In the genomic region with DNA sequence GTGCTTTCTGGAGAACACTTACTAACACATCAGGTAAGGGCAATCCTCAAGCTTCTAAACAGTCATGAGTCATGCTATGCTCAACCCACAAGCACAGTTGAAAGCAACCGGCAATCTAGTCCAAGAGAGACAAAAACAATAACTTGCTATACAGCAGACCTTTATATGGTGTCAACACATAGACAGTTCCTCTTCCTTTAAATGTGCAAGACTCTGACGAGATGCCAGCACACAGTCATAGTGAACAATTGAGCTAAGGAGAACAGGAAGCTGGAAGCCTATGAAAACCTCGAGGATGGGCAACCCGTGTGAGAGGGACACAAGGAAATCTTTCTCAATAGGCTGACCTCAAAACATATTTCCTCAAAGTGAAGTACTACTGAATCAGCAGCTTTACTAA, we compare ENCODE assay signal across 10 cellular contexts. TPM values are rescaled to one million over a fixed set of nuclear protein-coding genes. Genes with fewer than 3 reads are reported as not detected.
DNase-seq lines count a peak whose midpoint lies in the region; ATAC-seq, FAIRE-seq and TF ChIP-seq lines count a peak whose summit lies in the region.
"Had no signal": no experiment of that assay in that cellular context is flagged by ENCODE, and none has a peak within 500 bp of the region (broad histone marks: within the 10 kb centered on the region; RNA-seq: fewer than 3 reads in every experiment).

No MANE protein-coding gene starts in this region.

- intact Hi-C loops in HepG2 (cut with micrococcal nuclease; ENCODE audit: unreplicated experiment) (loop anchor here (10.0 kb wide), 1 partner anchor 68 kb away; the partner anchor contains the start of gene RABIF), MCF 10A (cut with micrococcal nuclease) (no loop called here), left colon (cut with DNase I, micrococcal nuclease) (no loop called here)

- no peak for DNase-seq in HepG2 (ENCODE audit: low spot score)
- DNase-seq in MCF 10A (ENCODE audit: unreplicated experiment) = peak; percentile 93
- peak in 1 of 2 donors; percentile 60 for DNase-seq in left colon
- no peak for DNase-seq in NCI-H774 (lab: John Stamatoyannopoulos, UW)
- DNase-seq in neuronal stem cell (ENCODE audit: low spot score) = no peak
- DNase-seq in NCI-H510A treated with DMSO at 0.1 percent for 48 hours (lab: John Stamatoyannopoulos, UW) = no peak
- DNase-seq: CD4-positive, alpha-beta memory T cell; NCI-H526 had no signal

- ATAC-seq in HepG2 (no peak), left colon (peak; percentile 61), HG03095 (IDR thresholded peaks at IDR 0.05; ENCODE audit: unreplicated experiment) (no peak)

- no peak for FAIRE-seq in HepG2 (lab: Jason Lieb, UNC)

- H3K27me3 ChIP-seq in liver (ENCODE audit: control insufficient read depth in 4 of 4, insufficient read depth in 4 of 4, low read length in 3 of 4) = no peaks in the 10 kb centered on the region
- H3K27me3 ChIP-seq in HepG2 (ENCODE audit: control insufficient read depth in 1 of 2, insufficient read depth in 2 of 2, low read length in 2 of 2) = no peaks in the 10 kb centered on the region; a peak in 1 of 5 replicates
- H3K27me3 ChIP-seq in neuronal stem cell (ENCODE audit: control insufficient read depth in 3 of 3, insufficient read depth in 3 of 3, low read depth in 1 of 3, low read length in 3 of 3) = no peaks in the 10 kb centered on the region

- no peak overlapping the region for H3K14ac ChIP-seq in neuronal stem cell (ENCODE audit: low read length)

- CTCF ChIA-PET in HepG2 (lab: Yijun Ruan, JAX; ENCODE audit: low intra/inter-chr PET ratio, low total read pairs) (no interaction called here), MCF 10A (lab: Yijun Ruan, JAX) (interaction anchor here (0.8 to 7.8 kb wide), 9 partner anchors 10 to 48 kb away, joined by 3 to 57 read pairs (median 4); partner anchors contain the start of gene KLHL12)

- peaks cover 55% of the 10 kb centered on the region for H3K4me1 Mint-ChIP-seq in MCF 10A (ENCODE audit: insufficient read depth, unreplicated experiment)

- TF ChIP-seq RAD21 in liver (IDR thresholded peaks at IDR 0.05) (no peak), HepG2 (CRISPR knock-in tag; IDR thresholded peaks at IDR 0.05) (no peak)

- whole genome bisulfite sequencing in liver = 66% methylated on average over 4 of the region's 4 CpGs
- 95% methylated on average over 4 of the region's 4 CpGs for WGBS in HepG2 (ENCODE audit: low lambda C conversion rate)
- WGBS in neuronal stem cell (ENCODE audit: extremely low coverage in 2 of 2, insufficient read length in 2 of 2, insufficient replicate concordance in 1 of 2), 2 donors = no CpG with 5 or more reads among the region's 4 CpGs

- H3K4me3 Mint-ChIP-seq in MCF 10A (ENCODE audit: unreplicated experiment) = peak overlapping the region; percentile 48

- no peak overlapping the region for H4K8ac ChIP-seq in neuronal stem cell (ENCODE audit: low read depth, low read length)

- TF ChIP-seq POLR2A in HepG2 (IDR thresholded peaks at IDR 0.05; ENCODE audit: insufficient read depth in 1 of 2, low read depth in 2 of 2, low read length in 2 of 2) = no peak

- H3K27me3 Mint-ChIP-seq in MCF 10A (ENCODE audit: insufficient read depth, unreplicated experiment) = no peaks in the 10 kb centered on the region
- H3K27me3 Mint-ChIP-seq: CD4-positive, alpha-beta memory T cell had no signal

- TF ChIP-seq CTCF in liver (IDR thresholded peaks at IDR 0.05; ENCODE audit: low read depth, low read length, missing input control) (no peak), HepG2 (CRISPR knock-in tag; IDR thresholded peaks at IDR 0.05) (no peak), MCF 10A (IDR thresholded peaks at IDR 0.05; ENCODE audit: unreplicated experiment) (no peak)

- no peak overlapping the region for H3K4me3 ChIP-seq in liver (ENCODE audit: low read depth in 1 of 3, low read length in 3 of 3)
- no peak overlapping the region for H3K4me3 ChIP-seq in HepG2 (replicated peaks in 1 of 3; ENCODE audit: insufficient read depth in 1 of 3, low read depth in 2 of 3, low read length in 3 of 3)
- no peak overlapping the region for H3K4me3 ChIP-seq in neuronal stem cell (ENCODE audit: low read length in 2 of 2)

- peaks cover 4% of the 10 kb centered on the region for H3K79me1 ChIP-seq in neuronal stem cell (ENCODE audit: low read depth, low read length)

- peak overlapping the region; percentile 65 for H3K27ac Mint-ChIP-seq in MCF 10A (ENCODE audit: low read depth, unreplicated experiment)

- H2BK12ac ChIP-seq in neuronal stem cell (ENCODE audit: low read length) = no peak overlapping the region

- H3K9ac ChIP-seq in liver (ENCODE audit: low read depth in 1 of 2, low read length in 2 of 2) (no peak overlapping the region), HepG2 (ENCODE audit: insufficient read depth, low read depth, low read length) (no peak overlapping the region), neuronal stem cell (ENCODE audit: low read depth, low read length, poor library complexity) (no peak overlapping the region)

- H3K23ac ChIP-seq in neuronal stem cell (ENCODE audit: low read depth, low read length, poor library complexity) = no peak overlapping the region

- H3K4me1 ChIP-seq in liver (ENCODE audit: control insufficient read depth in 4 of 4, insufficient read depth in 4 of 4, low read length in 3 of 4) (peaks cover 14 to 40% (median 29%) of the 10 kb centered on the region in 4 donors), HepG2 (ENCODE audit: insufficient read depth, low read length) (peaks cover 39% of the 10 kb centered on the region), neuronal stem cell (ENCODE audit: control insufficient read depth in 2 of 2, insufficient read depth in 1 of 2, low read depth in 1 of 2, low read length in 2 of 2) (peaks cover 2% of the 10 kb centered on the region in 2 donors)

- peaks cover 36% of the 10 kb centered on the region for H3K36me3 Mint-ChIP-seq in MCF 10A (ENCODE audit: insufficient read depth, unreplicated experiment)

- H3K9me3 ChIP-seq in liver (ENCODE audit: control insufficient read depth in 4 of 4, low read length in 3 of 4) = no peaks in the 10 kb centered on the region
- no peaks in the 10 kb centered on the region for H3K9me3 ChIP-seq in HepG2 (ENCODE audit: low read length)
- H3K9me3 ChIP-seq in neuronal stem cell (replicated peaks in 1 of 2; ENCODE audit: control insufficient read depth in 2 of 2, insufficient read depth in 1 of 2, low read depth in 1 of 2, low read length in 2 of 2) = no peaks in the 10 kb centered on the region

- H2BK5ac ChIP-seq in neuronal stem cell (ENCODE audit: low read length) = no peak overlapping the region

- peaks cover 7% of the 10 kb centered on the region for H4K20me1 ChIP-seq in HepG2 (ENCODE audit: insufficient read depth, low read length)

- H2BK120ac ChIP-seq in neuronal stem cell (ENCODE audit: low read depth, low read length) = no peak overlapping the region

- H3K9me3 Mint-ChIP-seq in MCF 10A (ENCODE audit: unreplicated experiment) = no peaks in the 10 kb centered on the region
- H3K9me3 Mint-ChIP-seq: CD4-positive, alpha-beta memory T cell had no signal

- TF ChIP-seq EP300 in HepG2 (IDR thresholded peaks at IDR 0.05; ENCODE audit: low read depth in 2 of 2, low read length in 2 of 2) (no peak), HepG2 (CRISPR knock-in tag; IDR thresholded peaks at IDR 0.05; ENCODE audit: borderline replicate concordance) (no peak)

- POLR2A ChIA-PET in HepG2 (lab: Yijun Ruan, JAX) (interaction anchor here (1.1 to 1.3 kb wide), 2 partner anchors 92 to 143 kb away, joined by 3 read pairs; no protein-coding TSS in a partner anchor), MCF 10A (lab: Yijun Ruan, JAX) (interaction anchor here (0.6 to 5.7 kb wide), 23 partner anchors 9 to 343 kb away, joined by 3 to 108 read pairs (median 7); partner anchors contain the start of genes CYB5R1, KDM5B, KLHL12 and PCAT6)

- H2AFZ ChIP-seq in HepG2 (ENCODE audit: low read length) (no peak overlapping the region), neuronal stem cell (ENCODE audit: low read length) (no peak overlapping the region)

- H2AK5ac ChIP-seq in neuronal stem cell (ENCODE audit: low read depth, low read length) = no peak overlapping the region

- H2BK15ac ChIP-seq in neuronal stem cell (ENCODE audit: low read length) = no peak overlapping the region

- H3K79me2 ChIP-seq in HepG2 (ENCODE audit: insufficient read depth, low read length) = peaks cover 61% of the 10 kb centered on the region

- BruUV-seq in HepG2 (replicated peaks; lab: Mats Ljungman, UMichigan) (no TSS peak), MCF 10A (replicated peaks; lab: Mats Ljungman, UMichigan) (no TSS peak)

- peaks cover 10 to 23% (median 14%) of the 10 kb centered on the region in 4 donors for H3K36me3 ChIP-seq in liver (ENCODE audit: control insufficient read depth in 4 of 4, insufficient read depth in 3 of 4, low read depth in 1 of 4, low read length in 3 of 4)
- peaks cover 9 to 31% of the 10 kb centered on the region in 2 experiments for H3K36me3 ChIP-seq in HepG2 (replicated peaks in 1 of 2; ENCODE audit: control insufficient read depth in 1 of 2, insufficient read depth in 2 of 2, low read length in 2 of 2)
- H3K36me3 ChIP-seq in neuronal stem cell (replicated peaks in 1 of 2; ENCODE audit: control insufficient read depth in 2 of 2, insufficient read depth in 2 of 2, low read length in 2 of 2) = peaks cover 8 to 40% of the 10 kb centered on the region in 2 donors

- no peak overlapping the region for H3K18ac ChIP-seq in neuronal stem cell (ENCODE audit: low read length)

- H4K91ac ChIP-seq in neuronal stem cell (ENCODE audit: low read depth, low read length, poor library complexity) = no peak overlapping the region

- H3K27ac ChIP-seq in liver (ENCODE audit: low read depth in 1 of 2, low read length in 2 of 2) (peak overlapping the region; percentile 21 to 37), HepG2 (ENCODE audit: extremely low read length, insufficient read depth, low read length) (no peak overlapping the region), neuronal stem cell (replicated peaks; ENCODE audit: low read length) (no peak overlapping the region)

- no peak overlapping the region for H3K4ac ChIP-seq in neuronal stem cell (ENCODE audit: low read length)

- in situ Hi-C loops in HepG2 (cut with HindIII; ENCODE audit: extremely low pct_ligation_motif_present, low pct_unique_long_range_greater_than_20kb) = no loop called here

- no peak overlapping the region for H3K4me2 ChIP-seq in HepG2 (ENCODE audit: low read depth, low read length)
- no peak overlapping the region for H3K4me2 ChIP-seq in neuronal stem cell (ENCODE audit: insufficient read depth, low read length, poor library complexity, severe bottlenecking)

RNA-seq across cellular contexts. Expression of gene ADIPOR1, which starts 5.3 kb away (rescaled TPM):
- total RNA-seq in liver = 100 to 1,000 TPM in 1 of 2 donors, 10 to 100 TPM in 1; 78.9 to 175 TPM
- 10 to 100 TPM; 58.5 to 62.0 TPM for polyA plus RNA-seq in liver
- 55.7 and 60.0 TPM in 2 replicates for total RNA-seq in HepG2 (2016; rRNA removed; fragmentation: Illumina TruSeq; extraction: Trizol)
- 116 and 119 TPM in 2 replicates for total RNA-seq in HepG2 (2016; cell fraction: cytosol; rRNA removed; fragmentation: Illumina TruSeq; extraction: Trizol; ENCODE audit: low read depth)
- total RNA-seq in HepG2 (2016; cell fraction: insoluble cytoplasmic fraction; rRNA removed; fragmentation: Illumina TruSeq; extraction: Trizol) = 55.1 and 57.7 TPM in 2 replicates
- total RNA-seq in HepG2 (2016; cell fraction: membrane; rRNA removed; fragmentation: Illumina TruSeq; extraction: Trizol) = 200 TPM in 2 replicates
- 26.3 and 33.3 TPM in 2 replicates for total RNA-seq in HepG2 (2016; cell fraction: nucleus; rRNA removed; fragmentation: Illumina TruSeq; extraction: Trizol)
- 124 and 141 TPM in 2 replicates for polyA plus RNA-seq in HepG2 (2011; rRNA removed)
- 127 and 156 TPM in 2 replicates for polyA plus RNA-seq in HepG2 (2011; cell fraction: cytosol; rRNA removed)
- 50.3 and 53.5 TPM in 2 replicates for polyA plus RNA-seq in HepG2 (2011; cell fraction: nucleus; rRNA removed)
- 65.7 and 73.9 TPM in 2 replicates for polyA plus RNA-seq in HepG2 (2012)
- 178 and 186 TPM in 2 replicates for polyA plus RNA-seq in HepG2 (2016; cell fraction: cytosol; fragmentation: Illumina TruSeq; extraction: Trizol; ENCODE audit: low read depth)
- polyA plus RNA-seq in HepG2 (2016; cell fraction: insoluble cytoplasmic fraction; fragmentation: Illumina TruSeq; extraction: Trizol; ENCODE audit: low read depth) = 75.5 and 80.9 TPM in 2 replicates
- polyA plus RNA-seq in HepG2 (2016; cell fraction: membrane; fragmentation: Illumina TruSeq; extraction: Trizol; ENCODE audit: low read depth) = 224 and 225 TPM in 2 replicates
- polyA plus RNA-seq in HepG2 (2016; cell fraction: nucleus; fragmentation: Illumina TruSeq; extraction: Trizol; ENCODE audit: insufficient read depth, low read depth) = 58.1 and 58.4 TPM in 2 replicates
- 194 and 401 TPM in 2 replicates for polyA minus RNA-seq in HepG2 (2011; rRNA and poly(A)+ RNA removed; ENCODE audit: low replicate concordance)
- polyA minus RNA-seq in HepG2 (2011; cell fraction: cytosol; rRNA and poly(A)+ RNA removed) = 65.3 and 71.4 TPM in 2 replicates
- polyA minus RNA-seq in HepG2 (2011; cell fraction: nucleus; rRNA and poly(A)+ RNA removed) = 39.9 and 41.4 TPM in 2 replicates
- total RNA-seq in MCF 10A (2022) = 157 and 168 TPM in 2 replicates
- total RNA-seq in left colon = 10 to 100 TPM; 69.7 to 90.4 TPM
- polyA plus RNA-seq in neuronal stem cell (2013, experiment 1 of 2) = 68.7 TPM
- 69.3 TPM for polyA plus RNA-seq in neuronal stem cell (2013, experiment 2 of 2)

RNA-seq across cellular contexts. Expression of gene CYB5R1, which starts 14.2 kb away (rescaled TPM):
- total RNA-seq in liver = 10 to 100 TPM; 32.6 to 36.5 TPM
- polyA plus RNA-seq in liver = 10 to 100 TPM; 29.4 to 33.7 TPM
- 7.9 and 18.9 TPM in 2 replicates for total RNA-seq in HepG2 (2016; rRNA removed; fragmentation: Illumina TruSeq; extraction: Trizol)
- total RNA-seq in HepG2 (2016; cell fraction: cytosol; rRNA removed; fragmentation: Illumina TruSeq; extraction: Trizol; ENCODE audit: low read depth) = 5.7 and 6.4 TPM in 2 replicates
- total RNA-seq in HepG2 (2016; cell fraction: insoluble cytoplasmic fraction; rRNA removed; fragmentation: Illumina TruSeq; extraction: Trizol) = 7.2 and 19.9 TPM in 2 replicates
- 6.6 and 8.2 TPM in 2 replicates for total RNA-seq in HepG2 (2016; cell fraction: membrane; rRNA removed; fragmentation: Illumina TruSeq; extraction: Trizol)
- total RNA-seq in HepG2 (2016; cell fraction: nucleus; rRNA removed; fragmentation: Illumina TruSeq; extraction: Trizol) = 19.1 and 22.2 TPM in 2 replicates
- 18.7 and 21.4 TPM in 2 replicates for polyA plus RNA-seq in HepG2 (2011; rRNA removed)
- 16.6 and 18.4 TPM in 2 replicates for polyA plus RNA-seq in HepG2 (2011; cell fraction: cytosol; rRNA removed)
- polyA plus RNA-seq in HepG2 (2011; cell fraction: nucleus; rRNA removed) = 25.5 and 32.4 TPM in 2 replicates
- polyA plus RNA-seq in HepG2 (2012) = 19.2 and 20.3 TPM in 2 replicates
- 4.6 and 5.2 TPM in 2 replicates for polyA plus RNA-seq in HepG2 (2016; cell fraction: cytosol; fragmentation: Illumina TruSeq; extraction: Trizol; ENCODE audit: low read depth)
- polyA plus RNA-seq in HepG2 (2016; cell fraction: insoluble cytoplasmic fraction; fragmentation: Illumina TruSeq; extraction: Trizol; ENCODE audit: low read depth) = 7.2 and 8.0 TPM in 2 replicates
- polyA plus RNA-seq in HepG2 (2016; cell fraction: membrane; fragmentation: Illumina TruSeq; extraction: Trizol; ENCODE audit: low read depth) = 5.6 and 6.0 TPM in 2 replicates
- polyA plus RNA-seq in HepG2 (2016; cell fraction: nucleus; fragmentation: Illumina TruSeq; extraction: Trizol; ENCODE audit: insufficient read depth, low read depth) = 28.5 and 33.9 TPM in 2 replicates
- 28.9 and 38.2 TPM in 2 replicates for polyA minus RNA-seq in HepG2 (2011; rRNA and poly(A)+ RNA removed; ENCODE audit: low replicate concordance)
- polyA minus RNA-seq in HepG2 (2011; cell fraction: cytosol; rRNA and poly(A)+ RNA removed) = 6.5 and 12.1 TPM in 2 replicates
- polyA minus RNA-seq in HepG2 (2011; cell fraction: nucleus; rRNA and poly(A)+ RNA removed) = 21.4 and 21.9 TPM in 2 replicates
- 41.3 and 52.7 TPM in 2 replicates for total RNA-seq in MCF 10A (2022)
- total RNA-seq in left colon = 10 to 100 TPM; 21.2 to 31.9 TPM
- 11.9 TPM for polyA plus RNA-seq in neuronal stem cell (2013, experiment 1 of 2)
- 11.5 TPM for polyA plus RNA-seq in neuronal stem cell (2013, experiment 2 of 2)

RNA-seq across cellular contexts. Expression of gene KLHL12, which starts 25.8 kb away (rescaled TPM):
- total RNA-seq in liver (10 to 100 TPM; 13.1 to 17.5 TPM), HepG2 (2016; rRNA removed; fragmentation: Illumina TruSeq; extraction: Trizol) (25.2 and 34.2 TPM in 2 replicates), MCF 10A (2022) (51.0 and 59.0 TPM in 2 replicates), left colon (10 to 100 TPM; 28.9 to 35.0 TPM)
- polyA plus RNA-seq in liver (1 to 10 TPM; 7.2 to 7.8 TPM), HepG2 (2011; rRNA removed) (18.4 and 19.2 TPM in 2 replicates)
- 7.3 and 7.9 TPM in 2 replicates for total RNA-seq in HepG2 (2016; cell fraction: cytosol; rRNA removed; fragmentation: Illumina TruSeq; extraction: Trizol; ENCODE audit: low read depth)
- total RNA-seq in HepG2 (2016; cell fraction: insoluble cytoplasmic fraction; rRNA removed; fragmentation: Illumina TruSeq; extraction: Trizol) = 26.4 and 33.3 TPM in 2 replicates
- total RNA-seq in HepG2 (2016; cell fraction: membrane; rRNA removed; fragmentation: Illumina TruSeq; extraction: Trizol) = 21.4 and 23.3 TPM in 2 replicates
- total RNA-seq in HepG2 (2016; cell fraction: nucleus; rRNA removed; fragmentation: Illumina TruSeq; extraction: Trizol) = 17.6 and 18.9 TPM in 2 replicates
- polyA plus RNA-seq in HepG2 (2011; cell fraction: cytosol; rRNA removed) = 10.6 and 14.8 TPM in 2 replicates
- 15.6 and 19.5 TPM in 2 replicates for polyA plus RNA-seq in HepG2 (2011; cell fraction: nucleus; rRNA removed)
- polyA plus RNA-seq in HepG2 (2012) = 11.2 and 13.3 TPM in 2 replicates
- 6.3 and 7.2 TPM in 2 replicates for polyA plus RNA-seq in HepG2 (2016; cell fraction: cytosol; fragmentation: Illumina TruSeq; extraction: Trizol; ENCODE audit: low read depth)
- polyA plus RNA-seq in HepG2 (2016; cell fraction: insoluble cytoplasmic fraction; fragmentation: Illumina TruSeq; extraction: Trizol; ENCODE audit: low read depth) = 24.9 and 26.5 TPM in 2 replicates
- 13.6 and 14.2 TPM in 2 replicates for polyA plus RNA-seq in HepG2 (2016; cell fraction: membrane; fragmentation: Illumina TruSeq; extraction: Trizol; ENCODE audit: low read depth)
- polyA plus RNA-seq in HepG2 (2016; cell fraction: nucleus; fragmentation: Illumina TruSeq; extraction: Trizol; ENCODE audit: insufficient read depth, low read depth) = 23.9 and 24.7 TPM in 2 replicates
- polyA minus RNA-seq in HepG2 (2011; rRNA and poly(A)+ RNA removed; ENCODE audit: low replicate concordance) = 20.4 and 27.5 TPM in 2 replicates
- 10.0 and 11.4 TPM in 2 replicates for polyA minus RNA-seq in HepG2 (2011; cell fraction: cytosol; rRNA and poly(A)+ RNA removed)
- polyA minus RNA-seq in HepG2 (2011; cell fraction: nucleus; rRNA and poly(A)+ RNA removed) = 17.6 and 26.7 TPM in 2 replicates
- polyA plus RNA-seq in neuronal stem cell (2013, experiment 1 of 2) = 20.0 TPM
- 20.3 TPM for polyA plus RNA-seq in neuronal stem cell (2013, experiment 2 of 2)

RNA-seq across cellular contexts. Expression of gene TMEM183A, which starts 54.4 kb away (rescaled TPM):
- total RNA-seq in liver = 10 to 100 TPM; 46.6 to 48.9 TPM
- polyA plus RNA-seq in liver = 10 to 100 TPM; 21.0 to 24.3 TPM
- total RNA-seq in HepG2 (2016; rRNA removed; fragmentation: Illumina TruSeq; extraction: Trizol) = 82.0 and 85.4 TPM in 2 replicates
- total RNA-seq in HepG2 (2016; cell fraction: cytosol; rRNA removed; fragmentation: Illumina TruSeq; extraction: Trizol; ENCODE audit: low read depth) = 117 and 147 TPM in 2 replicates
- 82.0 and 82.7 TPM in 2 replicates for total RNA-seq in HepG2 (2016; cell fraction: insoluble cytoplasmic fraction; rRNA removed; fragmentation: Illumina TruSeq; extraction: Trizol)
- 214 and 215 TPM in 2 replicates for total RNA-seq in HepG2 (2016; cell fraction: membrane; rRNA removed; fragmentation: Illumina TruSeq; extraction: Trizol)
- 59.5 and 61.7 TPM in 2 replicates for total RNA-seq in HepG2 (2016; cell fraction: nucleus; rRNA removed; fragmentation: Illumina TruSeq; extraction: Trizol)
- 56.2 and 59.7 TPM in 2 replicates for polyA plus RNA-seq in HepG2 (2011; rRNA removed)
- 65.4 and 69.6 TPM in 2 replicates for polyA plus RNA-seq in HepG2 (2011; cell fraction: cytosol; rRNA removed)
- polyA plus RNA-seq in HepG2 (2011; cell fraction: nucleus; rRNA removed) = 86.6 and 92.4 TPM in 2 replicates
- polyA plus RNA-seq in HepG2 (2012) = 28.1 and 30.6 TPM in 2 replicates
- 140 and 156 TPM in 2 replicates for polyA plus RNA-seq in HepG2 (2016; cell fraction: cytosol; fragmentation: Illumina TruSeq; extraction: Trizol; ENCODE audit: low read depth)
- 69.4 and 76.0 TPM in 2 replicates for polyA plus RNA-seq in HepG2 (2016; cell fraction: insoluble cytoplasmic fraction; fragmentation: Illumina TruSeq; extraction: Trizol; ENCODE audit: low read depth)
- 186 and 191 TPM in 2 replicates for polyA plus RNA-seq in HepG2 (2016; cell fraction: membrane; fragmentation: Illumina TruSeq; extraction: Trizol; ENCODE audit: low read depth)
- 82.0 and 83.2 TPM in 2 replicates for polyA plus RNA-seq in HepG2 (2016; cell fraction: nucleus; fragmentation: Illumina TruSeq; extraction: Trizol; ENCODE audit: insufficient read depth, low read depth)
- 142 and 277 TPM in 2 replicates for polyA minus RNA-seq in HepG2 (2011; rRNA and poly(A)+ RNA removed; ENCODE audit: low replicate concordance)
- polyA minus RNA-seq in HepG2 (2011; cell fraction: cytosol; rRNA and poly(A)+ RNA removed) = 22.9 and 28.1 TPM in 2 replicates
- 96.7 and 106 TPM in 2 replicates for polyA minus RNA-seq in HepG2 (2011; cell fraction: nucleus; rRNA and poly(A)+ RNA removed)
- total RNA-seq in MCF 10A (2022) = 104 and 108 TPM in 2 replicates
- 10 to 100 TPM; 91.5 to 97.1 TPM for total RNA-seq in left colon
- 63.8 TPM for polyA plus RNA-seq in neuronal stem cell (2013, experiment 1 of 2)
- 62.6 TPM for polyA plus RNA-seq in neuronal stem cell (2013, experiment 2 of 2)

Comparison
In these comparisons a context has a peak if more than half of its experiments do, and no peak if none do; other contexts are left out.
1. H3K27ac ChIP-seq: peak in liver (2 of 2); none in HepG2 (single experiment) and neuronal stem cell (single experiment).